1 cellular context compared by ENCODE assay signal in the genomic region with DNA sequence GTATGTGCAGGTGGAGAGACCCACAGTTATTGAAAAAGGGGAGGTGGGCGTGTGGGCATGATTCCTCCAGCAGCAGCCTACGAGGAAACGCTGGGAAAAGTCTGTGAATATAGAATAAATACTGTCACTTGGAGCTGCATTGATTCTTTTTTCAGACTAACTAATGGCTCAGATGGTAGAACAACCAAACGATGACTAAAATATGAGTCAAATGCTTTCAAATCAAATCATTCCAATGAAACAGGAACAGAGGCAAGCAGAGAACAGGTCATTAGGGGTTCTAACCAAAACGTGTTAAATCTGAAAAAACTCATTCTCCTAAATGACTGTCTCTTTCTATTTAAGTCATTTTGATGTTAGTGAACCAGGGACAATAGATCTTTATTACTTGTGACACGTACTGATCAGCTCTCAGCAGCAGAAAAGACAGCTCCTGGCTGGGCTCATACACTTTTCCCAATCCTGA.
A peak's percentile ranks its signal among the peaks of the same experiment; 100 is the strongest.
TF ChIP-seq lines count a peak whose summit lies in the region.

No MANE protein-coding gene starts in this region.

TF ChIP-seq in GM12878, 131 proteins besides CTCF, POLR2A, EP300 and RAD21 (continued from another document):
- no peak for TF ChIP-seq YY1 (IDR thresholded peaks at IDR 0.05; ENCODE audit: low read depth, low read length)
- 0 out of 2 replicates have a peak, but pooled peaks have one; percentile 19 for TF ChIP-seq CREM (IDR thresholded peaks at IDR 0.05; ENCODE audit: low read depth)
- TF ChIP-seq YBX1 (IDR thresholded peaks at IDR 0.05) = no peak
- TF ChIP-seq, protein P1, sequence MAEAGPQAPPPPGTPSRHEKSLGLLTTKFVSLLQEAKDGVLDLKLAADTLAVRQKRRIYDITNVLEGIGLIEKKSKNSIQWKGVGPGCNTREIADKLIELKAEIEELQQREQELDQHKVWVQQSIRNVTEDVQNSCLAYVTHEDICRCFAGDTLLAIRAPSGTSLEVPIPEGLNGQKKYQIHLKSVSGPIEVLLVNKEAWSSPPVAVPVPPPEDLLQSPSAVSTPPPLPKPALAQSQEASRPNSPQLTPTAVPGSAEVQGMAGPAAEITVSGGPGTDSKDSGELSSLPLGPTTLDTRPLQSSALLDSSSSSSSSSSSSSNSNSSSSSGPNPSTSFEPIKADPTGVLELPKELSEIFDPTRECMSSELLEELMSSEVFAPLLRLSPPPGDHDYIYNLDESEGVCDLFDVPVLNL (IDR thresholded peaks at IDR 0.05; ENCODE audit: low read depth, low read length) = no peak
- TF ChIP-seq PAX5 (IDR thresholded peaks at IDR 0.05; ENCODE audit: borderline replicate concordance, low read depth, low read length) = no peak
- TF ChIP-seq, protein P2, sequence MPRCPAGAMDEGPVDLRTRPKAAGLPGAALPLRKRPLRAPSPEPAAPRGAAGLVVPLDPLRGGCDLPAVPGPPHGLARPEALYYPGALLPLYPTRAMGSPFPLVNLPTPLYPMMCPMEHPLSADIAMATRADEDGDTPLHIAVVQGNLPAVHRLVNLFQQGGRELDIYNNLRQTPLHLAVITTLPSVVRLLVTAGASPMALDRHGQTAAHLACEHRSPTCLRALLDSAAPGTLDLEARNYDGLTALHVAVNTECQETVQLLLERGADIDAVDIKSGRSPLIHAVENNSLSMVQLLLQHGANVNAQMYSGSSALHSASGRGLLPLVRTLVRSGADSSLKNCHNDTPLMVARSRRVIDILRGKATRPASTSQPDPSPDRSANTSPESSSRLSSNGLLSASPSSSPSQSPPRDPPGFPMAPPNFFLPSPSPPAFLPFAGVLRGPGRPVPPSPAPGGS (IDR thresholded peaks at IDR 0.05; ENCODE audit: borderline replicate concordance, insufficient read depth, low read depth, low read length, poor library complexity, severe bottlenecking) = no peak
- TF ChIP-seq EZH2 (IDR thresholded peaks at IDR 0.05; ENCODE audit: borderline replicate concordance, control insufficient read depth, low read depth, low read length) = no peak
- no peak for TF ChIP-seq NRF1 (conservative IDR thresholded peaks at IDR 0.05; ENCODE audit: low read depth, low read length)
- TF ChIP-seq ZNF217 (IDR thresholded peaks at IDR 0.05) = no peak
- TF ChIP-seq JUNB (IDR thresholded peaks at IDR 0.05) = peak; percentile 68
- TF ChIP-seq, protein P3, sequence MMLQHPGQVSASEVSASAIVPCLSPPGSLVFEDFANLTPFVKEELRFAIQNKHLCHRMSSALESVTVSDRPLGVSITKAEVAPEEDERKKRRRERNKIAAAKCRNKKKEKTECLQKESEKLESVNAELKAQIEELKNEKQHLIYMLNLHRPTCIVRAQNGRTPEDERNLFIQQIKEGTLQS (IDR thresholded peaks at IDR 0.05; ENCODE audit: borderline replicate concordance, extremely low read depth, low read depth, low read length) = no peak
- TF ChIP-seq BMI1 (IDR thresholded peaks at IDR 0.05; ENCODE audit: borderline replicate concordance) = 0 out of 2 replicates have a peak, but pooled peaks have one; percentile 22
- peak; percentile 56; the same call in 1 of the 2 replicates for TF ChIP-seq DPF2 (IDR thresholded peaks at IDR 0.05)
- no peak for TF ChIP-seq PML (IDR thresholded peaks at IDR 0.05; ENCODE audit: low read length)
- no peak for TF ChIP-seq GABPA (IDR thresholded peaks at IDR 0.05; ENCODE audit: low read depth)
- TF ChIP-seq SMAD5 (IDR thresholded peaks at IDR 0.05; ENCODE audit: low read depth) = no peak
- no peak for TF ChIP-seq SMARCA5 (IDR thresholded peaks at IDR 0.05)
- no peak for TF ChIP-seq FOXM1 (IDR thresholded peaks at IDR 0.05; ENCODE audit: low read depth, low read length)
- TF ChIP-seq, protein P4, sequence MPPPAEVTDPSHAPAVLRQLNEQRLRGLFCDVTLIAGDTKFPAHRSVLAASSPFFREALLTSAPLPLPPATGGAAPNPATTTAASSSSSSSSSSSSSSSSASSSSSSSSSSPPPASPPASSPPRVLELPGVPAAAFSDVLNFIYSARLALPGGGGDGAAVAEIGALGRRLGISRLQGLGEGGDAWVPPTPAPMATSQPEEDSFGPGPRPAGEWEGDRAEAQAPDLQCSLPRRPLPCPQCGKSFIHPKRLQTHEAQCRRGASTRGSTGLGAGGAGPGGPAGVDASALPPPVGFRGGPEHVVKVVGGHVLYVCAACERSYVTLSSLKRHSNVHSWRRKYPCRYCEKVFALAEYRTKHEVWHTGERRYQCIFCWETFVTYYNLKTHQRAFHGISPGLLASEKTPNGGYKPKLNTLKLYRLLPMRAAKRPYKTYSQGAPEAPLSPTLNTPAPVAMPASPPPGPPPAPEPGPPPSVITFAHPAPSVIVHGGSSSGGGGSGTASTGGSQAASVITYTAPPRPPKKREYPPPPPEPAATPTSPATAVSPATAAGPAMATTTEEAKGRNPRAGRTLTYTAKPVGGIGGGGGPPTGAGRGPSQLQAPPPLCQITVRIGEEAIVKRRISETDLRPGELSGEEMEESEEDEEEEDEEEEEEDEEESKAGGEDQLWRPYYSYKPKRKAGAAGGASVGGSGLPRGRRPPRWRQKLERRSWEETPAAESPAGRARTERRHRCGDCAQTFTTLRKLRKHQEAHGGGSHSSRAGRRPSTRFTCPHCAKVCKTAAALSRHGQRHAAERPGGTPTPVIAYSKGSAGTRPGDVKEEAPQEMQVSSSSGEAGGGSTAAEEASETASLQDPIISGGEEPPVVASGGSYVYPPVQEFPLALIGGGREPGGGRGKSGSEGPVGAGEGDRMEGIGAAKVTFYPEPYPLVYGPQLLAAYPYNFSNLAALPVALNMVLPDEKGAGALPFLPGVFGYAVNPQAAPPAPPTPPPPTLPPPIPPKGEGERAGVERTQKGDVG (CRISPR knock-in tag; IDR thresholded peaks at IDR 0.05) = no peak
- TF ChIP-seq MTA2 (IDR thresholded peaks at IDR 0.05; ENCODE audit: low read depth) = peak; percentile 86
- TF ChIP-seq, protein P5, sequence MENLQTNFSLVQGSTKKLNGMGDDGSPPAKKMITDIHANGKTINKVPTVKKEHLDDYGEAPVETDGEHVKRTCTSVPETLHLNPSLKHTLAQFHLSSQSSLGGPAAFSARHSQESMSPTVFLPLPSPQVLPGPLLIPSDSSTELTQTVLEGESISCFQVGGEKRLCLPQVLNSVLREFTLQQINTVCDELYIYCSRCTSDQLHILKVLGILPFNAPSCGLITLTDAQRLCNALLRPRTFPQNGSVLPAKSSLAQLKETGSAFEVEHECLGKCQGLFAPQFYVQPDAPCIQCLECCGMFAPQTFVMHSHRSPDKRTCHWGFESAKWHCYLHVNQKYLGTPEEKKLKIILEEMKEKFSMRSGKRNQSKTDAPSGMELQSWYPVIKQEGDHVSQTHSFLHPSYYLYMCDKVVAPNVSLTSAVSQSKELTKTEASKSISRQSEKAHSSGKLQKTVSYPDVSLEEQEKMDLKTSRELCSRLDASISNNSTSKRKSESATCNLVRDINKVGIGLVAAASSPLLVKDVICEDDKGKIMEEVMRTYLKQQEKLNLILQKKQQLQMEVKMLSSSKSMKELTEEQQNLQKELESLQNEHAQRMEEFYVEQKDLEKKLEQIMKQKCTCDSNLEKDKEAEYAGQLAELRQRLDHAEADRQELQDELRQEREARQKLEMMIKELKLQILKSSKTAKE (IDR thresholded peaks at IDR 0.05; ENCODE audit: low read depth, poor library complexity, severe bottlenecking) = no peak
- TF ChIP-seq POLR2AphosphoS5 (IDR thresholded peaks at IDR 0.05; ENCODE audit: low read length) = no peak
- TF ChIP-seq, protein P6, sequence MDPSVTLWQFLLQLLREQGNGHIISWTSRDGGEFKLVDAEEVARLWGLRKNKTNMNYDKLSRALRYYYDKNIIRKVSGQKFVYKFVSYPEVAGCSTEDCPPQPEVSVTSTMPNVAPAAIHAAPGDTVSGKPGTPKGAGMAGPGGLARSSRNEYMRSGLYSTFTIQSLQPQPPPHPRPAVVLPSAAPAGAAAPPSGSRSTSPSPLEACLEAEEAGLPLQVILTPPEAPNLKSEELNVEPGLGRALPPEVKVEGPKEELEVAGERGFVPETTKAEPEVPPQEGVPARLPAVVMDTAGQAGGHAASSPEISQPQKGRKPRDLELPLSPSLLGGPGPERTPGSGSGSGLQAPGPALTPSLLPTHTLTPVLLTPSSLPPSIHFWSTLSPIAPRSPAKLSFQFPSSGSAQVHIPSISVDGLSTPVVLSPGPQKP (IDR thresholded peaks at IDR 0.05; ENCODE audit: low read depth, low read length) = no peak
- TF ChIP-seq, protein P7, sequence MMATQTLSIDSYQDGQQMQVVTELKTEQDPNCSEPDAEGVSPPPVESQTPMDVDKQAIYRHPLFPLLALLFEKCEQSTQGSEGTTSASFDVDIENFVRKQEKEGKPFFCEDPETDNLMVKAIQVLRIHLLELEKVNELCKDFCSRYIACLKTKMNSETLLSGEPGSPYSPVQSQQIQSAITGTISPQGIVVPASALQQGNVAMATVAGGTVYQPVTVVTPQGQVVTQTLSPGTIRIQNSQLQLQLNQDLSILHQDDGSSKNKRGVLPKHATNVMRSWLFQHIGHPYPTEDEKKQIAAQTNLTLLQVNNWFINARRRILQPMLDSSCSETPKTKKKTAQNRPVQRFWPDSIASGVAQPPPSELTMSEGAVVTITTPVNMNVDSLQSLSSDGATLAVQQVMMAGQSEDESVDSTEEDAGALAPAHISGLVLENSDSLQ (IDR thresholded peaks at IDR 0.05) = no peak
- 0 out of 2 replicates have a peak, but pooled peaks have one; percentile 42 for TF ChIP-seq NBN (IDR thresholded peaks at IDR 0.05)
- 0 out of 2 replicates have a peak, but pooled peaks have one; percentile 19 for TF ChIP-seq RUNX3 (IDR thresholded peaks at IDR 0.05; ENCODE audit: low read length)
- TF ChIP-seq HDAC2 (IDR thresholded peaks at IDR 0.05) = no peak
- TF ChIP-seq RAD51 (IDR thresholded peaks at IDR 0.05) = no peak
